In genomic region chr16:27847030-27847550, GRCh38 we compare ENCODE assay signal across 17 cellular contexts.
A peak's percentile ranks its signal among the peaks of the same experiment; 100 is the strongest.
DNase-seq lines count a peak whose midpoint lies in the region; ATAC-seq and TF ChIP-seq lines count a peak whose summit lies in the region.
"Had no signal": no experiment of that assay in that cellular context is flagged by ENCODE, and none has a peak within 500 bp of the region (broad histone marks: within the 10 kb centered on the region; RNA-seq: fewer than 3 reads in every experiment).

No MANE protein-coding gene starts in this region.

- no peaks in the 10 kb centered on the region for H3K27me3 ChIP-seq in Peyer's patch
- H3K27me3 ChIP-seq in PC-9 (ENCODE audit: insufficient read depth, low read depth), result peaks cover 38% of the 10 kb centered on the region
- H3K27me3 ChIP-seq in left lung, result peaks cover 0 to 30% of the 10 kb centered on the region in 2 donors
- H3K27me3 ChIP-seq: ovary had no signal

- H3K9me3 ChIP-seq in Peyer's patch (no peaks in the 10 kb centered on the region), PC-9 (ENCODE audit: insufficient read depth, low read depth) (no peaks in the 10 kb centered on the region), left lung (no peaks in the 10 kb centered on the region)
- H3K9me3 ChIP-seq: ovary, SJSA1 had no signal

- H3K79me2 ChIP-seq in PC-9 (ENCODE audit: low read depth), result no peaks in the 10 kb centered on the region

- no peak overlapping the region for H2AFZ ChIP-seq in PC-9

- peak; percentile 5 for DNase-seq in EL
- peak in 2 of 3 donors; percentile 3 to 21 for DNase-seq in Peyer's patch
- DNase-seq in fibroblast of the aortic adventitia (ENCODE audit: low read depth), result peak; percentile 11
- peak; percentile 18 for DNase-seq in renal cortical epithelial cell (ENCODE audit: low read depth)
- DNase-seq in PC-9, result no peak
- DNase-seq in HPDE6-E6E7 (ENCODE audit: extremely low spot score), result no peak
- no peak for DNase-seq in left lung
- DNase-seq: activated CD8-positive, alpha-beta T cell treated with anti-CD3 and anti-CD28 coated beads, Interleukin-2, amount 10 ng/mL, durations not matched to agents 7 days and 5 days; cerebellar nuclear complex; foreskin fibroblast; naive B cell; NCI-H1105; NCI-H526 treated with DMSO at 0.1 percent for 48 hours; ovary had no signal

- no peak overlapping the region for H3K27ac ChIP-seq in Peyer's patch
- H3K27ac ChIP-seq in PC-9, result no peak overlapping the region
- H3K27ac ChIP-seq in left lung, result no peak overlapping the region
- H3K27ac ChIP-seq: ovary, SJSA1 had no signal

- BruUV-seq in PC-9 (replicated peaks; lab: Mats Ljungman, UMichigan), result no TSS peak

- H3K4me3 ChIP-seq in Peyer's patch (no peak overlapping the region), fibroblast of the aortic adventitia (ENCODE audit: low read depth, low read length) (no peak overlapping the region), PC-9 (no peak overlapping the region), left lung (no peak overlapping the region)
- H3K4me3 ChIP-seq: ovary, SJSA1 had no signal

- H3K36me3 ChIP-seq in Peyer's patch, result no peaks in the 10 kb centered on the region
- H3K36me3 ChIP-seq in PC-9 (ENCODE audit: low read depth), result no peaks in the 10 kb centered on the region
- no peaks in the 10 kb centered on the region for H3K36me3 ChIP-seq in left lung
- H3K36me3 ChIP-seq: ovary, SJSA1 had no signal

- POLR2A ChIA-PET in PC-9 (lab: Charles Lee; ENCODE audit: unreplicated experiment), result no interaction called here

- ATAC-seq in HG03457 (IDR thresholded peaks at IDR 0.05; ENCODE audit: unreplicated experiment) (no peak), left lung (no peak)
- ATAC-seq: activated CD8-positive, alpha-beta T cell treated with anti-CD3 and anti-CD28 coated beads, Interleukin-2, amount 10 ng/mL, durations not matched to agents 7 days and 5 days; activated T-helper 17 cell treated with anti-CD3 and anti-CD28 coated beads, Interleukin-2, amount 50 U/mL, for 72 hours had no signal

- H3K4me1 ChIP-seq in Peyer's patch, result no peaks in the 10 kb centered on the region
- H3K4me1 ChIP-seq in PC-9 (replicated peaks; ENCODE audit: insufficient read depth), result no peaks in the 10 kb centered on the region
- no peaks in the 10 kb centered on the region for H3K4me1 ChIP-seq in left lung
- H3K4me1 ChIP-seq: SJSA1 had no signal

- no peak for TF ChIP-seq CTCF in Peyer's patch (IDR thresholded peaks at IDR 0.05)
- no peak for TF ChIP-seq CTCF in fibroblast of the aortic adventitia (IDR thresholded peaks at IDR 0.05; ENCODE audit: insufficient read depth, low read length)
- no peak for TF ChIP-seq CTCF in PC-9 (conservative IDR thresholded peaks at IDR 0.05)
- no peak for TF ChIP-seq CTCF in left lung (IDR thresholded peaks at IDR 0.05)

- no peaks in the 10 kb centered on the region for H4K20me1 ChIP-seq in PC-9 (ENCODE audit: insufficient read depth)

- no peaks in the 10 kb centered on the region for H3K9me2 ChIP-seq in PC-9 (ENCODE audit: insufficient read depth)

- no peak overlapping the region for H3K4me2 ChIP-seq in PC-9

- H3F3A ChIP-seq in PC-9 (ENCODE audit: insufficient read depth, low read depth), result no peaks in the 10 kb centered on the region

- intact Hi-C loops in PC-9 (cut with micrococcal nuclease; ENCODE audit: unreplicated experiment), result no loop called here
- intact Hi-C loops in left lung (cut with DNase I), result no loop called here

- TF ChIP-seq POLR2A in Peyer's patch (IDR thresholded peaks at IDR 0.05), result no peak

- CTCF ChIA-PET in PC-9 (lab: Charles Lee), result no interaction called here

Comparison
In these comparisons a context has a peak if more than half of its experiments do, and no peak if none do; other contexts are left out.
1. DNase-seq: peak in EL (single experiment), Peyer's patch (2 of 3), fibroblast of the aortic adventitia (single experiment) and renal cortical epithelial cell (single experiment); none in PC-9 (0 of 2), HPDE6-E6E7 (single experiment) and left lung (0 of 2).